In the genomic region with DNA sequence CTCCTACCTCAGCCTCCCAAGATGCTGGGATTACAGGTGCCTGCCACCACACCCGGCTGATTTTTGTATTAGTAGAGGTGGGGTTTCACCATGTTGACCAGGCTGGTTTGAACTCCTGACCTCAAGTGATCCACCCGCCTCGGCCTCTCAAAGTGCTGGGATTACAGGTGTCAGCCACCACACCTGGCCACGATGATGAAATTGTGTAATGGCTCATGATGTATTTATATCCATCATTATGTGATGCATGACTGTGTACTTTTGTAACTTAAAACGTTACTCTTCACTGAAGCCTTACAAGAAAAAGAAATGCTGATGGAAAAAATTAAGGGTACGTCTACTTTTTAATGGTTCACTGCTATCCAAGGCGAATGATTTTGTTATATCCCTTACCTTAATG, we compare ENCODE assay signal across 2 cellular contexts.
TF ChIP-seq lines count a peak whose summit lies in the region.

No MANE protein-coding gene starts in this region.

TF ChIP-seq in K562, 482 proteins besides CTCF, POLR2A, EP300 and RAD21:
- 0 out of 2 replicates have a peak, but pooled peaks have one; percentile 9 for TF ChIP-seq RBFOX2 (IDR thresholded peaks at IDR 0.05; ENCODE audit: low read depth, low read length)
- no peak for TF ChIP-seq KLF13 (tag; IDR thresholded peaks at IDR 0.05; ENCODE audit: borderline replicate concordance, low read depth)

TF ChIP-seq in GM12891, 5 proteins besides CTCF, POLR2A, EP300 and RAD21:
- no peak for TF ChIP-seq POLR2AphosphoS5 (IDR thresholded peaks at IDR 0.05; ENCODE audit: low read depth, low read length)
- TF ChIP-seq PAX5 (IDR thresholded peaks at IDR 0.05; ENCODE audit: insufficient read depth, low read length, severe bottlenecking), result no peak
- TF ChIP-seq SPI1 (IDR thresholded peaks at IDR 0.05; ENCODE audit: low read depth, low read length), result no peak
- TF ChIP-seq TAF1 (IDR thresholded peaks at IDR 0.05; ENCODE audit: low read depth, low read length), result no peak
- no peak for TF ChIP-seq POU2F2 (IDR thresholded peaks at IDR 0.05; ENCODE audit: low read depth, low read length)
